15 cellular contexts compared by ENCODE assay signal in the genomic region with DNA sequence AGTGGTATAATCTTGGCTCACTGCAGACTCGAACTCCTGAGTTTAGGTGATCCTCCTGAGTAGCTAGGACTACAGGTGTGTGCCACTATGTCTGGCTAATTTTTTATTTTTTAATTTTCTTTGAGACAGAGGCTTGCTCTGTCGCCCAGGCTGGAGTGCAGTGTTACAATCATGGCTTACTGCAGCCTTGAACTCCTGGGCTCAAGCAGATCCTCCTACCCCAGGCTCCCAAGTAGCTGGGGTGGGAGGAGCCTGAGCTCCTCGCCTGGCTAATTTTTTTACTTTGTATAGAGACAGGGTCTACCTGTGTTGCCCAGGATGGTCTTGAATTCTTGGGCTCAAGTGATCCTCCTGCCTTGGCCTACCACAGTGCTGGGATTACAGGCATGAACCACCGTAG.
A peak's percentile ranks its signal among the peaks of the same experiment; 100 is the strongest.
DNase-seq lines count a peak whose midpoint lies in the region; ATAC-seq, FAIRE-seq and TF ChIP-seq lines count a peak whose summit lies in the region.
"Had no signal": no experiment of that assay in that cellular context is flagged by ENCODE, and none has a peak within 500 bp of the region (broad histone marks: within the 10 kb centered on the region; RNA-seq: fewer than 3 reads in every experiment).

No MANE protein-coding gene starts in this region.

- TF ChIP-seq EP300 in HepG2 (IDR thresholded peaks at IDR 0.05; ENCODE audit: low read depth in 2 of 2, low read length in 2 of 2) (no peak), HepG2 (CRISPR knock-in tag; IDR thresholded peaks at IDR 0.05; ENCODE audit: borderline replicate concordance) (no peak)

- H3K79me2 ChIP-seq in ACC112 (ENCODE audit: control insufficient read depth, insufficient read depth, low read length, unreplicated experiment) (peaks cover 18% of the 10 kb centered on the region), HepG2 (ENCODE audit: insufficient read depth, low read length) (no peaks in the 10 kb centered on the region)

- H3K9ac ChIP-seq in HepG2 (ENCODE audit: insufficient read depth, low read depth, low read length), result no peak overlapping the region

- H3K4me3 Mint-ChIP-seq in CD14-positive monocyte (no peak overlapping the region), WTC11 (no peak overlapping the region)

- H3K36me3 Mint-ChIP-seq in CD14-positive monocyte (peaks cover 17 to 20% of the 10 kb centered on the region in 2 donors), WTC11 (no peaks in the 10 kb centered on the region)

- H3K27me3 Mint-ChIP-seq in CD14-positive monocyte (ENCODE audit: low read depth in 3 of 3), result peaks cover 0 to 2% (median 0%) of the 10 kb centered on the region in 3 donors
- H3K27me3 Mint-ChIP-seq in WTC11 (ENCODE audit: low read depth), result peaks cover 22% of the 10 kb centered on the region

- H3K9me3 Mint-ChIP-seq in CD14-positive monocyte, result peaks cover 0 to 16% (median 7%) of the 10 kb centered on the region in 7 donors
- peaks cover 6% of the 10 kb centered on the region; the same call in 1 of the 2 replicates for H3K9me3 Mint-ChIP-seq in WTC11

- H3K4me2 ChIP-seq in HepG2 (ENCODE audit: low read depth, low read length), result no peak overlapping the region

- FAIRE-seq in HepG2 (lab: Jason Lieb, UNC), result no peak

- no TSS peak for BruUV-seq in HepG2 (replicated peaks; lab: Mats Ljungman, UMichigan)

- peaks cover 46% of the 10 kb centered on the region for H3K4me1 ChIP-seq in ACC112 (ENCODE audit: control insufficient read depth, insufficient read depth, low read length, unreplicated experiment)
- peaks cover 38% of the 10 kb centered on the region for H3K4me1 ChIP-seq in HepG2 (ENCODE audit: insufficient read depth, low read length)

- peaks cover 75% of the 10 kb centered on the region for H3K4me1 Mint-ChIP-seq in CD14-positive monocyte
- 0 out of 2 replicates have a peak, but pooled peaks cover 4% of the 10 kb centered on the region for H3K4me1 Mint-ChIP-seq in WTC11

- intact Hi-C loops in CD14-positive monocyte (cut with micrococcal nuclease), result loop anchor here in 1 of 2 donors (5.0 to 10.0 kb wide), 2 partner anchors 61 to 442 kb away; partner anchors contain the start of genes BABAM2, FOSL2 and RBKS
- intact Hi-C loops in HepG2 (cut with micrococcal nuclease; ENCODE audit: unreplicated experiment), result no loop called here

- TF ChIP-seq RAD21 in HepG2 (CRISPR knock-in tag; IDR thresholded peaks at IDR 0.05), result no peak

- no peak overlapping the region for H2AFZ ChIP-seq in ACC112 (ENCODE audit: low read length, unreplicated experiment)
- no peak overlapping the region for H2AFZ ChIP-seq in HepG2 (ENCODE audit: low read length)

- H3K27ac ChIP-seq in ACC112 (ENCODE audit: low read depth, low read length) (peak overlapping the region; percentile 91), RWPE1 (peak overlapping the region; percentile 86), HepG2 (ENCODE audit: extremely low read length, insufficient read depth, low read length) (no peak overlapping the region)

- POLR2A ChIA-PET in RWPE1 (lab: Yijun Ruan, JAX; ENCODE audit: low non-redundant PET), result no interaction called here
- POLR2A ChIA-PET in HepG2 (lab: Yijun Ruan, JAX), result interaction anchor here (0.7 to 1.2 kb wide), 3 partner anchors 37 to 200 kb away, joined by 3 to 4 read pairs (median 4); partner anchors contain the start of gene BABAM2
- POLR2A ChIA-PET in WTC11 (lab: Charles Lee), result no interaction called here

- H3K36me3 ChIP-seq in ACC112 (ENCODE audit: insufficient read depth, low read length) (peaks cover 15% of the 10 kb centered on the region), HepG2 (replicated peaks in 1 of 2; ENCODE audit: control insufficient read depth in 1 of 2, insufficient read depth in 2 of 2, low read length in 2 of 2) (no peaks in the 10 kb centered on the region)

- ATAC-seq in HepG2 (peak; percentile 79), HG02973 (IDR thresholded peaks at IDR 0.05; ENCODE audit: unreplicated experiment) (no peak), WTC11 (no peak)
- ATAC-seq: HCT116, Right ventricle myocardium inferior, SK-N-SH treated with all-trans-retinoic acid at 6 μM for 48 hours had no signal

- peak overlapping the region; percentile 68 to 98 (median 94) for H3K27ac Mint-ChIP-seq in CD14-positive monocyte
- H3K27ac Mint-ChIP-seq in WTC11, result no peak overlapping the region

- in situ Hi-C loops in HepG2 (cut with HindIII; ENCODE audit: extremely low pct_ligation_motif_present, low pct_unique_long_range_greater_than_20kb), result no loop called here

- H3K4me3 ChIP-seq in ACC112 (ENCODE audit: low read depth, low read length), result no peak overlapping the region
- no peak overlapping the region for H3K4me3 ChIP-seq in HepG2 (replicated peaks in 1 of 3; ENCODE audit: insufficient read depth in 1 of 3, low read depth in 2 of 3, low read length in 3 of 3)

- DNase-seq in CD14-positive monocyte (ENCODE audit: low spot score) (no peak), RWPE1 (ENCODE audit: low spot score) (no peak), HepG2 (ENCODE audit: low spot score) (peak; percentile 20), LoVo (ENCODE audit: low spot score) (no peak), WTC11 (ENCODE audit: low spot score) (no peak), SKM-1 (lab: John Stamatoyannopoulos, UW; ENCODE audit: unreplicated experiment) (no peak)
- DNase-seq: Caco-2, NCI-H1105 treated with DMSO at 0.1 percent for 48 hours, NCI-H187 treated with DMSO at 0.1 percent for 48 hours, NCI-H446 had no signal

- CTCF ChIA-PET in RWPE1 (lab: Yijun Ruan, JAX) (interaction anchor here (0.7 kb wide), 1 partner anchor 13 kb away, joined by 3 read pairs; no protein-coding TSS in a partner anchor), HepG2 (lab: Yijun Ruan, JAX; ENCODE audit: low intra/inter-chr PET ratio, low total read pairs) (no interaction called here), WTC11 (lab: Charles Lee) (interaction anchor here (0.6 to 1.7 kb wide), 3 partner anchors 10 to 60 kb away, joined by 5 read pairs; no protein-coding TSS in a partner anchor)

- WGBS in HepG2 (ENCODE audit: low lambda C conversion rate), result 65% methylated on average over 4 of the region's 4 CpGs

- H3K9me3 ChIP-seq in HepG2 (ENCODE audit: low read length), result no peaks in the 10 kb centered on the region

- TF ChIP-seq CTCF in CD14-positive monocyte (IDR thresholded peaks at IDR 0.05) (no peak), RWPE1 (conservative IDR thresholded peaks at IDR 0.05; ENCODE audit: low read depth) (no peak), HepG2 (CRISPR knock-in tag; IDR thresholded peaks at IDR 0.05) (no peak), WTC11 (IDR thresholded peaks at IDR 0.05) (no peak)

- no peak for TF ChIP-seq POLR2A in HepG2 (IDR thresholded peaks at IDR 0.05; ENCODE audit: insufficient read depth in 1 of 2, low read depth in 2 of 2, low read length in 2 of 2)

- H3K27me3 ChIP-seq in ACC112 (ENCODE audit: insufficient read depth, low read length) (no peaks in the 10 kb centered on the region), HepG2 (ENCODE audit: control insufficient read depth in 1 of 2, insufficient read depth in 2 of 2, low read length in 2 of 2) (no peaks in the 10 kb centered on the region)

- no peaks in the 10 kb centered on the region for H4K20me1 ChIP-seq in HepG2 (ENCODE audit: insufficient read depth, low read length)

TF ChIP-seq in HepG2, 621 proteins besides CTCF, POLR2A, EP300 and RAD21 (continues in another document):
- TF ChIP-seq HNF4A (CRISPR knock-in tag; IDR thresholded peaks at IDR 0.05), result peak; percentile 51
- 0 out of 2 replicates have a peak, but pooled peaks have one; percentile 42 for TF ChIP-seq NCOA2 (CRISPR knock-in tag; IDR thresholded peaks at IDR 0.05)
- TF ChIP-seq KDM3A (CRISPR knock-in tag; IDR thresholded peaks at IDR 0.05; ENCODE audit: low read depth), result 0 out of 2 replicates have a peak, but pooled peaks have one; percentile 26
- TF ChIP-seq GABPA (IDR thresholded peaks at IDR 0.05; ENCODE audit: low read depth, low read length), result no peak
- no peak for TF ChIP-seq GABPA (CRISPR knock-in tag; IDR thresholded peaks at IDR 0.05; ENCODE audit: low read depth)
- peak; percentile 67; the same call in 1 of the 2 replicates for TF ChIP-seq CEBPB (IDR thresholded peaks at IDR 0.05; ENCODE audit: borderline replicate concordance, low read depth, low read length)
- 0 out of 2 replicates have a peak, but pooled peaks have one; percentile 28 for TF ChIP-seq ZNF614 (CRISPR knock-in tag; IDR thresholded peaks at IDR 0.05; ENCODE audit: borderline replicate concordance)
- TF ChIP-seq MED13 (CRISPR knock-in tag; IDR thresholded peaks at IDR 0.05), result no peak
- TF ChIP-seq ZMYM4 (CRISPR knock-in tag; IDR thresholded peaks at IDR 0.05), result peak; percentile 74

TF ChIP-seq in WTC11, 78 proteins besides CTCF, POLR2A, EP300 and RAD21 (continues in another document):
- no peak for TF ChIP-seq FOXK1 (CRISPR knock-in tag; IDR thresholded peaks at IDR 0.05)
- no peak for TF ChIP-seq GABPB1 (CRISPR knock-in tag; IDR thresholded peaks at IDR 0.05)
- no peak for TF ChIP-seq CREM (CRISPR knock-in tag; IDR thresholded peaks at IDR 0.05)
- no peak for TF ChIP-seq NFE2L1 (CRISPR knock-in tag; IDR thresholded peaks at IDR 0.05)
- no peak for TF ChIP-seq ARID4B (CRISPR knock-in tag; IDR thresholded peaks at IDR 0.05; ENCODE audit: borderline replicate concordance)
